In genomic region chr6:27545271-27546046, GRCh38 we compare ENCODE assay signal across 1 cellular context.
TF ChIP-seq lines count a peak whose summit lies in the region.

No MANE protein-coding gene starts in this region.

TF ChIP-seq in HepG2, 621 proteins besides CTCF, POLR2A, EP300 and RAD21 (continued from another document and continues in another):
- TF ChIP-seq TRAFD1 (CRISPR knock-in tag; IDR thresholded peaks at IDR 0.05; ENCODE audit: borderline replicate concordance) (0 out of 2 replicates have a peak, but pooled peaks have one; percentile 1), HDAC1 (CRISPR knock-in tag; IDR thresholded peaks at IDR 0.05) (peak; percentile 69), ZNF777 (CRISPR knock-in tag; IDR thresholded peaks at IDR 0.05) (peak; percentile 88), SALL2 (CRISPR knock-in tag; IDR thresholded peaks at IDR 0.05) (peak; percentile 83; the same call in 1 of the 2 replicates), E2F5 (CRISPR knock-in tag; conservative IDR thresholded peaks at IDR 0.05) (peak; percentile 45; the same call in 1 of the 2 replicates), HCFC1 (IDR thresholded peaks at IDR 0.05; ENCODE audit: low read depth, low read length) (no peak), ATF7-NPFF (CRISPR knock-in tag; IDR thresholded peaks at IDR 0.05; ENCODE audit: low read depth) (no peak), KLF15 (CRISPR knock-in tag; IDR thresholded peaks at IDR 0.05; ENCODE audit: borderline replicate concordance) (no peak), DPF2 (CRISPR knock-in tag; IDR thresholded peaks at IDR 0.05; ENCODE audit: borderline replicate concordance, low read depth) (no peak), AGO2 (optimal IDR thresholded peaks at IDR 0.05; ENCODE audit: low read depth, low read length) (no peak), YEATS2 (CRISPR knock-in tag; IDR thresholded peaks at IDR 0.05; ENCODE audit: borderline replicate concordance) (peak; percentile 49; the same call in 1 of the 2 replicates), WIZ (CRISPR knock-in tag; IDR thresholded peaks at IDR 0.05) (no peak; the same call in 1 of the 2 replicates), MTERF4 (CRISPR knock-in tag; IDR thresholded peaks at IDR 0.05) (no peak), PAXIP1 (CRISPR knock-in tag; conservative IDR thresholded peaks at IDR 0.05) (no peak), REST (IDR thresholded peaks at IDR 0.05; ENCODE audit: borderline replicate concordance in 1 of 2, low read depth in 1 of 2, low read length in 2 of 2) (no peak; a peak in 1 of 4 replicates), ZNF281 (CRISPR knock-in tag; IDR thresholded peaks at IDR 0.05; ENCODE audit: borderline replicate concordance) (no peak), ISX (CRISPR knock-in tag; conservative IDR thresholded peaks at IDR 0.05) (no peak), LBX2 (CRISPR knock-in tag; IDR thresholded peaks at IDR 0.05; ENCODE audit: borderline replicate concordance) (no peak), SMARCE1 (IDR thresholded peaks at IDR 0.05; ENCODE audit: borderline replicate concordance) (no peak), GTF3A (CRISPR knock-in tag; conservative IDR thresholded peaks at IDR 0.05) (no peak; the same call in 1 of the 2 replicates), PCBP2 (optimal IDR thresholded peaks at IDR 0.05; ENCODE audit: low read depth, low read length, poor library complexity, severe bottlenecking) (no peak), ZBED4 (CRISPR knock-in tag; IDR thresholded peaks at IDR 0.05; ENCODE audit: borderline replicate concordance) (peak; percentile 35; the same call in 1 of the 2 replicates), ZGPAT (CRISPR knock-in tag; IDR thresholded peaks at IDR 0.05) (peak; percentile 91), ZBTB43 (CRISPR knock-in tag; conservative IDR thresholded peaks at IDR 0.05) (0 out of 2 replicates have a peak, but pooled peaks have one; percentile 20), TCF7L2 (IDR thresholded peaks at IDR 0.05; ENCODE audit: low read depth, low read length) (no peak), SNAI1 (CRISPR knock-in tag; IDR thresholded peaks at IDR 0.05; ENCODE audit: borderline replicate concordance) (no peak), NFKB2 (CRISPR knock-in tag; IDR thresholded peaks at IDR 0.05; ENCODE audit: borderline replicate concordance) (peak; percentile 53; the same call in 1 of the 2 replicates), ZNF782 (CRISPR knock-in tag; IDR thresholded peaks at IDR 0.05; ENCODE audit: borderline replicate concordance) (no peak), TIGD3 (CRISPR knock-in tag; IDR thresholded peaks at IDR 0.05; ENCODE audit: borderline replicate concordance) (0 out of 2 replicates have a peak, but pooled peaks have one; percentile 26)
